In genomic region chr10:22316286-22317120, GRCh38 we compare ENCODE assay signal across 8 cellular contexts.
DNase-seq lines count a peak whose midpoint lies in the region; ATAC-seq and TF ChIP-seq lines count a peak whose summit lies in the region.

TSS of gene COMMD3 (plus strand) at chr10:22316388. CDS start at chr10:22316418, 30 bp downstream.

- TF ChIP-seq CTCF in AG09319 (IDR thresholded peaks at IDR 0.05; ENCODE audit: low read depth, low read length) (no peak), coronary artery (IDR thresholded peaks at IDR 0.05) (no peak)

- H3K27ac ChIP-seq in coronary artery (peak within 1 kb of the TSS; percentile 93), layer of hippocampus (ENCODE audit: low read depth, low read length) (peak within 1 kb of the TSS; percentile 95)

- no peaks in the 10 kb centered on the region for H3K27me3 ChIP-seq in layer of hippocampus (ENCODE audit: control insufficient read depth, insufficient read depth, low read length)

- ATAC-seq in GM18861 (IDR thresholded peaks at IDR 0.05; ENCODE audit: unreplicated experiment) (peak; percentile 55), HG03064 (IDR thresholded peaks at IDR 0.05; ENCODE audit: low read depth, unreplicated experiment) (peak; percentile 63)

- H3K4me3 ChIP-seq in coronary artery = peak within 1 kb of the TSS; percentile 88

- peak; percentile 58 for DNase-seq in AG09319 (ENCODE audit: extremely low read depth, low read depth)
- peak; percentile 29 to 91 for DNase-seq in NCI-H446 (lab: John Stamatoyannopoulos, UW)
- DNase-seq in activated CD4-positive, alpha-beta T cell treated with anti-CD3 and anti-CD28 coated beads for 24 hours (ENCODE audit: low read depth in 2 of 2) = peak; percentile 62 to 65
- peak; percentile 92 for DNase-seq in coronary artery (ENCODE audit: low spot score)
- DNase-seq in stimulated activated CD4-positive, alpha-beta T cell treated with anti-CD3 and anti-CD28 coated beads, Interleukin-2, amount 100 ng/mL, for 24 hours = peak; percentile 77 to 81

Comparison
In these comparisons a context has a peak if more than half of its experiments do, and no peak if none do; other contexts are left out.
1. Peak in every context shown above with its lines: DNase-seq, ATAC-seq, H3K4me3 ChIP-seq and H3K27ac ChIP-seq.